ENCODE assay signal across 1 cellular context in the genomic region with DNA sequence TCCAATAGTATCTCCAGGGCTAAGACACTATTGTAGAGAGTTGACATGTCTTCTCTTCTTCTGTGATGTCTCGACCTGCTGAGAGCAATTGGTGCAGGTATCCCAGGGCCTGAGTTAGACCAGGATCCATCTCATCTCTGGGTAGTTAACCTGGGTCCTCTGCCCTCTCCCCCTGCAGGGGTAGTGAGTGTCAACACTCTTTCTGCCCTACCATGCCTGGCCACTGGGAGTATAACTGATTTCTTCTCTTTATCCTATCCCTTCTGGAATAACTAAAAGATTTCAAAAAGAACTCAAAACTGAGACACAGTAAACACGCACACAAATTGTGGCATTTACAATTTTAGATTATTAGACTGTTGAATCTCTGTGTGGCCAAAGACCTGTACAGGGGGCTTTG.
TF ChIP-seq lines count a peak whose summit lies in the region.

No MANE protein-coding gene starts in this region.

TF ChIP-seq in HepG2, 621 proteins besides CTCF, POLR2A, EP300 and RAD21 (continued from another document):
- TF ChIP-seq, protein P1, sequence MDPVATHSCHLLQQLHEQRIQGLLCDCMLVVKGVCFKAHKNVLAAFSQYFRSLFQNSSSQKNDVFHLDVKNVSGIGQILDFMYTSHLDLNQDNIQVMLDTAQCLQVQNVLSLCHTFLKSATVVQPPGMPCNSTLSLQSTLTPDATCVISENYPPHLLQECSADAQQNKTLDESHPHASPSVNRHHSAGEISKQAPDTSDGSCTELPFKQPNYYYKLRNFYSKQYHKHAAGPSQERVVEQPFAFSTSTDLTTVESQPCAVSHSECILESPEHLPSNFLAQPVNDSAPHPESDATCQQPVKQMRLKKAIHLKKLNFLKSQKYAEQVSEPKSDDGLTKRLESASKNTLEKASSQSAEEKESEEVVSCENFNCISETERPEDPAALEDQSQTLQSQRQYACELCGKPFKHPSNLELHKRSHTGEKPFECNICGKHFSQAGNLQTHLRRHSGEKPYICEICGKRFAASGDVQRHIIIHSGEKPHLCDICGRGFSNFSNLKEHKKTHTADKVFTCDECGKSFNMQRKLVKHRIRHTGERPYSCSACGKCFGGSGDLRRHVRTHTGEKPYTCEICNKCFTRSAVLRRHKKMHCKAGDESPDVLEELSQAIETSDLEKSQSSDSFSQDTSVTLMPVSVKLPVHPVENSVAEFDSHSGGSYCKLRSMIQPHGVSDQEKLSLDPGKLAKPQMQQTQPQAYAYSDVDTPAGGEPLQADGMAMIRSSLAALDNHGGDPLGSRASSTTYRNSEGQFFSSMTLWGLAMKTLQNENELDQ (CRISPR knock-in tag; IDR thresholded peaks at IDR 0.05; ENCODE audit: borderline replicate concordance) = no peak
- TF ChIP-seq, protein P2, sequence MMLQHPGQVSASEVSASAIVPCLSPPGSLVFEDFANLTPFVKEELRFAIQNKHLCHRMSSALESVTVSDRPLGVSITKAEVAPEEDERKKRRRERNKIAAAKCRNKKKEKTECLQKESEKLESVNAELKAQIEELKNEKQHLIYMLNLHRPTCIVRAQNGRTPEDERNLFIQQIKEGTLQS (CRISPR knock-in tag; IDR thresholded peaks at IDR 0.05) = no peak
- TF ChIP-seq HOXA7 (CRISPR knock-in tag; IDR thresholded peaks at IDR 0.05) = no peak
- TF ChIP-seq, protein P3, sequence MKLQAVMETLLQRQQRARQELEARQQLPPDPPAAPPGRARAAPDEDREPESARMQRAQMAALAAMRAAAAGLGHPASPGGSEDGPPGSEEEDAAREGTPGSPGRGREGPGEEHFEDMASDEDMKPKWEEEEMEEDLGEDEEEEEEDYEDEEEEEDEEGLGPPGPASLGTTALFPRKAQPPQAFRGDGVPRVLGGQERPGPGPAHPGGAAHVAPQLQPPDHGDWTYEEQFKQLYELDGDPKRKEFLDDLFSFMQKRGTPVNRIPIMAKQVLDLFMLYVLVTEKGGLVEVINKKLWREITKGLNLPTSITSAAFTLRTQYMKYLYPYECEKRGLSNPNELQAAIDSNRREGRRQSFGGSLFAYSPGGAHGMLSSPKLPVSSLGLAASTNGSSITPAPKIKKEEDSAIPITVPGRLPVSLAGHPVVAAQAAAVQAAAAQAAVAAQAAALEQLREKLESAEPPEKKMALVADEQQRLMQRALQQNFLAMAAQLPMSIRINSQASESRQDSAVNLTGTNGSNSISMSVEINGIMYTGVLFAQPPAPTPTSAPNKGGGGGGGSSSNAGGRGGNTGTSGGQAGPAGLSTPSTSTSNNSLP (IDR thresholded peaks at IDR 0.05; ENCODE audit: low read depth, low read length) = no peak
- TF ChIP-seq ZSCAN20 (CRISPR knock-in tag; IDR thresholded peaks at IDR 0.05; ENCODE audit: borderline replicate concordance) = no peak
- no peak for TF ChIP-seq MEIS2 (CRISPR knock-in tag; IDR thresholded peaks at IDR 0.05)
- TF ChIP-seq NR2F6 (IDR thresholded peaks at IDR 0.05) = no peak
- TF ChIP-seq NR2F6 (CRISPR knock-in tag; IDR thresholded peaks at IDR 0.05) = no peak
